In the genomic region with DNA sequence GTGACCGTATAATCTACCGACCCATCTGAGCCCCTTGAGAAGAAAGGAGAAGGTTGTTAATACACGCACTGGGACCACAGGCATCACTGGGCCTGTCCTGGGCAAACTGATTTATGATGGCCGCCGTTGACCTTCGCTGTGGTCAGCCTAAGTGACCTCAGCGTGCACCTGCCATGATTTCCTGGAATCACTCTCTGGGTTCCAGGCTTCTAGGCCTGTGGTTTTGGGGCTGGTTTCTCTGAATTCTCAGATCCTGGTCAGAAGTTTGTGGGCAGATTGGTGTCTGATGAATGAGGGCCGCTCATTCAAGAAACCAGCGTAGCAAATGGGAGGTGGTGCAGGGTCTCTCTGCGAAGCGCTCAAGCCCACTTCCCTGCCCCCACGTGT, we compare ENCODE assay signal across 12 cellular contexts.
DNase-seq lines count a peak whose midpoint lies in the region; ATAC-seq, FAIRE-seq and TF ChIP-seq lines count a peak whose summit lies in the region.
"Had no signal": no experiment of that assay in that cellular context is flagged by ENCODE, and none has a peak within 500 bp of the region (broad histone marks: within the 10 kb centered on the region; RNA-seq: fewer than 3 reads in every experiment).

No MANE protein-coding gene starts in this region.

- TF ChIP-seq POLR2A in H1 (IDR thresholded peaks at IDR 0.05; ENCODE audit: control extremely low read depth in 1 of 2, low read depth in 2 of 2, low read length in 2 of 2) = no peak
- TF ChIP-seq POLR2A in erythroblast (IDR thresholded peaks at IDR 0.05; ENCODE audit: low read length) = no peak

- no peak overlapping the region for H3K4ac ChIP-seq in H1 (replicated peaks; ENCODE audit: insufficient read length, low read depth, low read length)

- H4K91ac ChIP-seq in H1 (replicated peaks; ENCODE audit: insufficient read length, low read length) = no peak overlapping the region

- no peak overlapping the region for H3K18ac ChIP-seq in H1 (ENCODE audit: extremely low read depth, low read length)

- no peaks in the 10 kb centered on the region for H3K79me1 ChIP-seq in H1 (ENCODE audit: low read depth, low read length)

- H2BK120ac ChIP-seq in H1 (replicated peaks; ENCODE audit: low read depth, low read length) = no peak overlapping the region

- no peak for TF ChIP-seq EP300 in H1 (IDR thresholded peaks at IDR 0.05; ENCODE audit: borderline replicate concordance in 1 of 2, low read depth in 2 of 2, low read length in 2 of 2)

- H3K36me3 ChIP-seq in H1 (ENCODE audit: control insufficient read depth in 2 of 4, insufficient read depth in 4 of 4, low read length in 3 of 4) (no peaks in the 10 kb centered on the region), skeletal muscle tissue (ENCODE audit: control insufficient read depth in 3 of 3, insufficient read depth in 3 of 3, low read length in 3 of 3) (no peaks in the 10 kb centered on the region), H7 (replicated peaks; ENCODE audit: control insufficient read depth, insufficient read depth, low read length) (no peaks in the 10 kb centered on the region)

- H2BK15ac ChIP-seq in H1 (ENCODE audit: low read length) = no peak overlapping the region; the same call in 1 of the 2 replicates

- no peaks in the 10 kb centered on the region for H3K36me3 Mint-ChIP-seq in T-helper 1 cell treated with Interleukin-12 subunit alpha and Interleukin-12 subunit beta and Interleukin-4 antibody, amounts not matched to agents 30 μg/mL and 1 μg/mL, for 36 hours (ENCODE audit: low read depth)
- no peaks in the 10 kb centered on the region for H3K36me3 Mint-ChIP-seq in T-cell

- no peaks in the 10 kb centered on the region for H4K20me1 ChIP-seq in H1 (replicated peaks in 1 of 2; ENCODE audit: control insufficient read depth in 1 of 2, insufficient read depth in 2 of 2, low read length in 2 of 2)

- peaks cover 22% of the 10 kb centered on the region for H3K4me1 Mint-ChIP-seq in T-helper 1 cell treated with Interleukin-12 subunit alpha and Interleukin-12 subunit beta and Interleukin-4 antibody, amounts not matched to agents 30 μg/mL and 1 μg/mL, for 36 hours (ENCODE audit: low read depth)
- peaks cover 22 to 30% (median 23%) of the 10 kb centered on the region in 3 donors for H3K4me1 Mint-ChIP-seq in T-cell

- POLR2A ChIA-PET in T-cell (lab: Charles Lee) = no interaction called here
- POLR2A ChIA-PET in H1 (lab: Charles Lee; ENCODE audit: partially characterized antibody) = no interaction called here

- H2BK20ac ChIP-seq in H1 (ENCODE audit: low read length) = no peak overlapping the region

- H3K27ac Mint-ChIP-seq in T-helper 1 cell treated with Interleukin-12 subunit alpha and Interleukin-12 subunit beta and Interleukin-4 antibody, amounts not matched to agents 30 μg/mL and 1 μg/mL, for 36 hours = peak overlapping the region; percentile 96
- H3K27ac Mint-ChIP-seq in T-cell = peak overlapping the region; percentile 84 to 85

- no peak for DNase-seq in T-helper 1 cell
- peak in 8 of 34 experiments; percentile 7 to 43 (median 16) for DNase-seq in T-cell
- no peak for DNase-seq in H1 (ENCODE audit: low read depth in 1 of 2, low spot score in 2 of 2)
- DNase-seq in erythroblast (lab: John Stamatoyannopoulos, UW) = no peak
- DNase-seq in GM19239 (ENCODE audit: insufficient read length, low spot score) = no peak
- no peak for DNase-seq in H7
- DNase-seq: HCEC 1CT, NCI-H748 treated with DMSO at 0.1 percent for 48 hours had no signal

- H2BK5ac ChIP-seq in H1 (ENCODE audit: low read depth, low read length) = no peak overlapping the region

- TF ChIP-seq RAD21 in H1 (IDR thresholded peaks at IDR 0.05 in 1 of 2, conservative IDR thresholded peaks at IDR 0.05 in 1 of 2; ENCODE audit: low read depth in 2 of 2, low read length in 2 of 2) = no peak

- H3K9ac ChIP-seq in H1 (replicated peaks in 1 of 4; ENCODE audit: extremely low read depth in 1 of 4, low read depth in 3 of 4, low read length in 3 of 4) = no peak overlapping the region
- H3K9ac ChIP-seq in skeletal muscle tissue (ENCODE audit: low read depth in 1 of 3, low read length in 3 of 3) = peak overlapping the region in 1 of 3 donors; percentile 70

- no peak overlapping the region for H3K4me2 ChIP-seq in H1 (ENCODE audit: insufficient read depth in 1 of 2, low read depth in 2 of 2, low read length in 2 of 2)

- no peaks in the 10 kb centered on the region for H3K23me2 ChIP-seq in H1 (ENCODE audit: low read depth, low read length)

- H3K4me1 ChIP-seq in H1 (replicated peaks in 1 of 4; ENCODE audit: control insufficient read depth in 3 of 4, insufficient read depth in 4 of 4, low read length in 3 of 4) (peaks cover 0 to 7% (median 4%) of the 10 kb centered on the region in 4 experiments; a peak in 3 of 7 replicates), skeletal muscle tissue (ENCODE audit: control insufficient read depth in 3 of 3, insufficient read depth in 3 of 3, low read length in 3 of 3) (peaks cover 26 to 36% (median 36%) of the 10 kb centered on the region in 3 donors)

- H3K4me3 Mint-ChIP-seq in T-helper 1 cell treated with Interleukin-12 subunit alpha and Interleukin-12 subunit beta and Interleukin-4 antibody, amounts not matched to agents 30 μg/mL and 1 μg/mL, for 36 hours = peak overlapping the region; percentile 78
- peak overlapping the region; percentile 73 to 82 (median 74) for H3K4me3 Mint-ChIP-seq in T-cell

- CTCF ChIA-PET in T-cell (lab: Charles Lee) (no interaction called here), H1 (lab: Charles Lee; ENCODE audit: partially characterized antibody) (interaction anchor here (0.6 to 1.5 kb wide), 2 partner anchors 61 to 543 kb away, joined by 3 read pairs; no protein-coding TSS in a partner anchor)

- H3K27ac ChIP-seq in H1 (ENCODE audit: low read depth, low read length) (no peak overlapping the region), skeletal muscle tissue (ENCODE audit: low read depth, low read length) (peak overlapping the region; percentile 87)

- peak overlapping the region; percentile 39; the same call in 1 of the 2 replicates for H2BK12ac ChIP-seq in H1 (ENCODE audit: low read depth, low read length)

- no peaks in the 10 kb centered on the region for H3K27me3 Mint-ChIP-seq in T-helper 1 cell treated with Interleukin-12 subunit alpha and Interleukin-12 subunit beta and Interleukin-4 antibody, amounts not matched to agents 30 μg/mL and 1 μg/mL, for 36 hours (ENCODE audit: low read depth)
- H3K27me3 Mint-ChIP-seq in T-cell = peaks cover 0 to 2% of the 10 kb centered on the region in 2 donors

- H3K9me3 ChIP-seq in H1 (ENCODE audit: insufficient read depth in 2 of 2, low read depth in 1 of 2, low read length in 1 of 2) = no peaks in the 10 kb centered on the region
- no peaks in the 10 kb centered on the region for H3K9me3 ChIP-seq in skeletal muscle tissue (ENCODE audit: control insufficient read depth in 3 of 3, low read length in 3 of 3)

- no peak overlapping the region for H3K14ac ChIP-seq in H1 (ENCODE audit: insufficient read length)

- no peak overlapping the region for H4K5ac ChIP-seq in H1 (ENCODE audit: insufficient read length, low read depth, low read length)

- H3K4me3 ChIP-seq in H1 (ENCODE audit: extremely low read depth in 1 of 4, insufficient read depth in 2 of 4, low read depth in 3 of 4, low read length in 4 of 4) = no peak overlapping the region
- no peak overlapping the region for H3K4me3 ChIP-seq in skeletal muscle tissue (ENCODE audit: low read length in 3 of 3)
- no peak overlapping the region for H3K4me3 ChIP-seq in H7 (ENCODE audit: insufficient read depth, low read depth, low read length)

- FAIRE-seq in H1 (lab: Jason Lieb, UNC) (no peak), GM19239 (lab: Jason Lieb, UNC) (no peak)
- FAIRE-seq: A204.1, endometrium had no signal

- no peak overlapping the region for H3K56ac ChIP-seq in H1 (replicated peaks; ENCODE audit: insufficient read length, low read depth, low read length)

- H3K79me2 ChIP-seq in H1 (ENCODE audit: control insufficient read depth in 1 of 2, insufficient read depth in 2 of 2, low read length in 2 of 2) = no peaks in the 10 kb centered on the region

- H3K27me3 ChIP-seq in H1 (replicated peaks in 1 of 4; ENCODE audit: control insufficient read depth in 3 of 4, extremely low read depth in 1 of 4, insufficient read depth in 3 of 4, low read length in 3 of 4) (no peaks in the 10 kb centered on the region; a peak in 1 of 7 replicates), skeletal muscle tissue (ENCODE audit: control insufficient read depth in 3 of 3, insufficient read depth in 3 of 3, low read length in 3 of 3) (peaks cover 0 to 19% (median 18%) of the 10 kb centered on the region in 3 donors), H7 (ENCODE audit: control insufficient read depth, insufficient read depth, low read length) (no peaks in the 10 kb centered on the region; the same call in 1 of the 2 replicates)

- 89% methylated on average over 11 of the region's 12 CpGs; no CpG with 5 or more reads in 1 of the 2 experiments for WGBS in H1 (ENCODE audit: extremely low coverage in 1 of 2, insufficient coverage in 1 of 2, insufficient read length in 1 of 2, insufficient replicate concordance in 2 of 2, low coverage in 1 of 2, low lambda C conversion rate in 2 of 2, missing lambda C conversion rate in 1 of 2), 2 experiments

- no peak for ATAC-seq in T-cell (replicated peaks in 1 of 4)

- no peak overlapping the region for H2AK5ac ChIP-seq in H1 (ENCODE audit: low read depth, low read length)

- no peak for TF ChIP-seq CTCF in H1 (IDR thresholded peaks at IDR 0.05; ENCODE audit: control extremely low read depth in 1 of 3, insufficient read depth in 1 of 3, low read depth in 1 of 3, low read length in 3 of 3)

- H4K8ac ChIP-seq in H1 (ENCODE audit: extremely low read depth, insufficient read depth, low read length) = no peak overlapping the region

- H2AFZ ChIP-seq in H1 (ENCODE audit: low read length) = no peak overlapping the region

- H3K9me3 Mint-ChIP-seq in T-helper 1 cell treated with Interleukin-12 subunit alpha and Interleukin-12 subunit beta and Interleukin-4 antibody, amounts not matched to agents 30 μg/mL and 1 μg/mL, for 36 hours = no peaks in the 10 kb centered on the region
- H3K9me3 Mint-ChIP-seq in T-cell = no peaks in the 10 kb centered on the region

- H3K23ac ChIP-seq in H1 (ENCODE audit: insufficient read length) = no peak overlapping the region
